8 cellular contexts compared by ENCODE assay signal in the genomic region with DNA sequence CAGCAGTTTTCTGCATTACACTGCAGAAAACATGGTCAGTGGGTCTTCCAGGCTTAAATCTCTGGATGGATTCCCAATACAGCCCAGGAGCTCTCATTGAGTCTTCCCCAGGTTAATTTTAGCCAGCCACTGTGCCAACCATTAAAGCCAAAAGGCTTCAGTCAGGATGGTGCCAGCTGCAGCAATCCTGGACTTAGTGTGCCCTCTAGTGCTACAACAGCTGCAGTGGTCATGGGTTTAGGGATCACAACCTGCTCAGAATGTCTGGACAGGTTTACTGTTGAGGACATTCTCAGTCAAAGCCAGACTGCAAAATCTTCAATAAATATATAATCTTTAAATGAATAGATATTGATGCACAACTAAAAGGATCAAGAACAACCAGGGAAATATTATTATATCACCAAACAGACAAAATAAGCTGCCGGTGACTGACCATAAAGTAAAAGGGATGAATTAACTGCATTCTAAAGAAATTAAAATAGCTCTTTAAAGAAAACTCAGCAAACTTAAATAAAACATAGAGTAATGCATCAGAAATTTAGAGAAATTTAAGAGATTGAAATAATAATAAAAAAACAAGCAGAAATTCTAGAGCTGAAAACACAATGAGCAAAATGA.
DNase-seq lines count a peak whose midpoint lies in the region; ATAC-seq, FAIRE-seq and TF ChIP-seq lines count a peak whose summit lies in the region.

No MANE protein-coding gene starts in this region.

- H3K4me3 ChIP-seq in LNCaP clone FGC (ENCODE audit: low read depth, low read length): no peak overlapping the region

- peaks cover 0 to 7% of the 10 kb centered on the region in 2 donors for H3K9me3 Mint-ChIP-seq in activated naive CD4-positive, alpha-beta T cell treated with anti-CD3 and anti-CD28 coated beads, Interleukin-2, amount 50 U/mL, for 72 hours
- peaks cover 11% of the 10 kb centered on the region for H3K9me3 Mint-ChIP-seq in stimulated activated effector memory CD8-positive, alpha-beta T cell treated with anti-CD3 and anti-CD28 coated beads, Interleukin-12 subunit alpha, Interleukin-12 subunit beta, amount 100 ng/mL, for 72 hours

- no peak overlapping the region for H3K27ac Mint-ChIP-seq in activated naive CD4-positive, alpha-beta T cell treated with anti-CD3 and anti-CD28 coated beads, Interleukin-2, amount 50 U/mL, for 72 hours
- H3K27ac Mint-ChIP-seq in stimulated activated effector memory CD8-positive, alpha-beta T cell treated with anti-CD3 and anti-CD28 coated beads, Interleukin-12 subunit alpha, Interleukin-12 subunit beta, amount 100 ng/mL, for 72 hours: no peak overlapping the region

- no peaks in the 10 kb centered on the region for H3K4me1 Mint-ChIP-seq in stimulated activated effector memory CD8-positive, alpha-beta T cell treated with anti-CD3 and anti-CD28 coated beads, Interleukin-12 subunit alpha, Interleukin-12 subunit beta, amount 100 ng/mL, for 72 hours

- peak; percentile 88 for ATAC-seq in GM21717 (IDR thresholded peaks at IDR 0.05; ENCODE audit: unreplicated experiment)
- no peak for ATAC-seq in activated naive CD4-positive, alpha-beta T cell treated with anti-CD3 and anti-CD28 coated beads, Interleukin-2, amount 50 U/mL, for 72 hours
- no peak for ATAC-seq in stimulated activated effector memory CD8-positive, alpha-beta T cell treated with anti-CD3 and anti-CD28 coated beads, Interleukin-12 subunit alpha, Interleukin-12 subunit beta, amount 100 ng/mL, for 72 hours

- no peak overlapping the region for H3K4me3 Mint-ChIP-seq in stimulated activated effector memory CD8-positive, alpha-beta T cell treated with anti-CD3 and anti-CD28 coated beads, Interleukin-12 subunit alpha, Interleukin-12 subunit beta, amount 100 ng/mL, for 72 hours

- TF ChIP-seq CTCF in LNCaP clone FGC (IDR thresholded peaks at IDR 0.05; ENCODE audit: control insufficient read depth, extremely low read depth, insufficient read depth): peak; percentile 95

- H3K36me3 Mint-ChIP-seq in activated naive CD4-positive, alpha-beta T cell treated with anti-CD3 and anti-CD28 coated beads, Interleukin-2, amount 50 U/mL, for 72 hours: no peaks in the 10 kb centered on the region
- no peaks in the 10 kb centered on the region for H3K36me3 Mint-ChIP-seq in stimulated activated effector memory CD8-positive, alpha-beta T cell treated with anti-CD3 and anti-CD28 coated beads, Interleukin-12 subunit alpha, Interleukin-12 subunit beta, amount 100 ng/mL, for 72 hours

- peak; percentile 90 for FAIRE-seq in G401.6 (lab: Jason Lieb, UNC)

- DNase-seq in LNCaP clone FGC (ENCODE audit: low read depth) (peak; percentile 23), SW480 (ENCODE audit: low spot score) (peak; percentile 23), iPS-NIHi7 (ENCODE audit: extremely low spot score) (peak; percentile 82), foreskin melanocyte (no peak)
- DNase-seq in activated naive CD4-positive, alpha-beta T cell treated with anti-CD3 and anti-CD28 coated beads, Interleukin-2, amount 50 U/mL, for 72 hours (ENCODE audit: low spot score in 2 of 2): no peak
- no peak for DNase-seq in stimulated activated effector memory CD8-positive, alpha-beta T cell treated with anti-CD3 and anti-CD28 coated beads, Interleukin-12 subunit alpha, Interleukin-12 subunit beta, amount 100 ng/mL, for 72 hours (ENCODE audit: low spot score in 2 of 2)

Comparison
In these comparisons a context has a peak if more than half of its experiments do, and no peak if none do; other contexts are left out.
1. DNase-seq: peak in LNCaP clone FGC (single experiment), SW480 (single experiment) and iPS-NIHi7 (single experiment); none in foreskin melanocyte (single experiment), activated naive CD4-positive, alpha-beta T cell treated with anti-CD3 and anti-CD28 coated beads, Interleukin-2, amount 50 U/mL, for 72 hours (0 of 2) and stimulated activated effector memory CD8-positive, alpha-beta T cell treated with anti-CD3 and anti-CD28 coated beads, Interleukin-12 subunit alpha, Interleukin-12 subunit beta, amount 100 ng/mL, for 72 hours (0 of 2).